1 cellular context compared by ENCODE assay signal in genomic region chr10:100670828-100671479, GRCh38.
TF ChIP-seq lines count a peak whose summit lies in the region.

No MANE protein-coding gene starts in this region.

TF ChIP-seq in H1, 55 proteins besides CTCF, POLR2A, EP300 and RAD21 (continued from another document):
- TF ChIP-seq CHD7 (IDR thresholded peaks at IDR 0.05; ENCODE audit: insufficient replicate concordance, low read length) (no peak), MAX (IDR thresholded peaks at IDR 0.05) (peak; percentile 57), JUN (IDR thresholded peaks at IDR 0.05; ENCODE audit: low read depth, low read length) (no peak), BCL11A (IDR thresholded peaks at IDR 0.05; ENCODE audit: low read depth in 2 of 2, low read length in 2 of 2) (no peak)
